ENCODE assay signal across 8 cellular contexts in the genomic region with DNA sequence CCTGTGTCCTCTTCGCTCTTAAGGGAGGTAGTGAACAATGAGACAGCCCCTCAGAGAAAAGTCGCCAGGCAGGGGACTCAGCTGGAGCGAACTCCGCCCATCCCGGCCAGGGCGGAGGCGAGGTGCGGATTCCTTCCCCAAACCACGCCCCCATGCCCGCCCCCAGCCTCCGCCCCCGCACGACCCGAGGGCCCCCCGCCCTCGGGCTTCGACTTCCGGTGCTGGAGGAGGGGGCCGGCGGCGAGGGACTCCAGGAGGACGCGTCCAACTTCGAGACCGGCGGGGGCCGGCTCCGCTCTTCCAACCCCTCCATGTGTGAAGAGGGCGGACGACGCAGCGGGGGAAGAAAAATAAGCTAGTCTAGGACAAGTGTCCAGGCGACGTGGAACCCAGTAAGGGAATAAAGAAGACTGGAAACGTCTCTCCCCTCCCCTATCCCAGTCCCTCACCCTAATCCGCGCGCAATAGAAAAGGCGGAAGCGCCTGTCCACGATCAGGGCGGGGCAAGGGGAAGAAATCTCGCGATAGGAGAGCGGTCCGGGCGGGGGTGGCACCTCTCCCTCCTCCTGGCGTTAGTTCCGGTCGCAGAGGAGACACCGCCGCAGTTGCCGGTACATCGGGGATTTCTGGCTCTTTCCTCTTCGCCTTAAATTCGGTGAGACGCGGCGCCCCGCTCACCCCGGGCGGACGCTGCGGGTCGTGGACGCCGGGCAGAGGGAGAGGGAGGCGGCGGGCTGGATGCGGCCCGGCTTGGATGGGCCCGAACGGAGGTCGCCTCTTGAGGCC. TPM values are rescaled to one million over a fixed set of nuclear protein-coding genes. Genes with fewer than 3 reads are reported as not detected.
DNase-seq lines count a peak whose midpoint lies in the region; TF ChIP-seq lines count a peak whose summit lies in the region.

A gene (plus strand): TSS at position 575 of the 786 bp plus-strand sequence. CDS start 1,308 bp downstream, outside the sequence.

- H3K9ac ChIP-seq in ES-I3 (ENCODE audit: low read depth, low read length), result peak within 1 kb of the TSS; percentile 85
- H3K9ac ChIP-seq in MM.1S (ENCODE audit: low read length), result peak within 1 kb of the TSS; percentile 98
- peak within 1 kb of the TSS; percentile 96 for H3K9ac ChIP-seq in neural cell (ENCODE audit: low read length)

- TF ChIP-seq RAD21 in neural cell (conservative IDR thresholded peaks at IDR 0.05), result peak; percentile 11

- H3K9me3 ChIP-seq in ES-I3 (ENCODE audit: control insufficient read depth, insufficient read depth, low read length) (no peaks in the 10 kb centered on the region), HAP-1 (no peaks in the 10 kb centered on the region), MM.1S (replicated peaks; ENCODE audit: insufficient read depth, low read length) (no peaks in the 10 kb centered on the region), neural cell (ENCODE audit: low read length) (no peaks in the 10 kb centered on the region), stomach (no peaks in the 10 kb centered on the region)

- peak in 2 of 4 donors; percentile 84 to 96 for TF ChIP-seq POLR2A in stomach (IDR thresholded peaks at IDR 0.05)

- H3K9me2 ChIP-seq in MM.1S (replicated peaks; ENCODE audit: insufficient read depth, low read length) (no peaks in the 10 kb centered on the region), neural cell (ENCODE audit: insufficient read depth, low read length) (no peaks in the 10 kb centered on the region)

- H3K36me3 ChIP-seq in ES-I3 (ENCODE audit: insufficient read depth, low read length) (peaks cover 22% of the 10 kb centered on the region), HAP-1 (replicated peaks) (peaks cover 43% of the 10 kb centered on the region), MM.1S (replicated peaks; ENCODE audit: insufficient read depth, low read length) (peaks cover 13% of the 10 kb centered on the region; the same call in 1 of the 2 replicates), neural cell (ENCODE audit: insufficient read depth, low read length) (no peaks in the 10 kb centered on the region), stomach (peaks cover 21 to 34% (median 29%) of the 10 kb centered on the region in 4 donors)

- H3K4me2 ChIP-seq in MM.1S (ENCODE audit: low read depth, low read length) (peak within 1 kb of the TSS; percentile 96), neural cell (ENCODE audit: low read length) (peak within 1 kb of the TSS; percentile 99)

- WGBS in stomach, 5 donors, result 0 to 1% (median 1%) methylated on average over 20 to 74 of the region's 74 CpGs

- DNase-seq in HAP-1 (ENCODE audit: low spot score in 2 of 2) (peak; percentile 97 to 98), MM.1S (peak; percentile 96), SIG-M5 (lab: John Stamatoyannopoulos, UW) (peak; percentile 91), activated gamma-delta T cell (lab: John Stamatoyannopoulos, UW) (peak; percentile 90), fibroblast of the conjunctiva (ENCODE audit: low read depth) (peak; percentile 92), stomach (peak; percentile 96)

- TF ChIP-seq CTCF in MM.1S (IDR thresholded peaks at IDR 0.05; ENCODE audit: low read length), result no peak
- no peak for TF ChIP-seq CTCF in neural cell (IDR thresholded peaks at IDR 0.05; ENCODE audit: poor library complexity, severe bottlenecking)
- TF ChIP-seq CTCF in stomach (IDR thresholded peaks at IDR 0.05), result no peak

- in situ Hi-C loops in HAP-1 (cut with MboI; ENCODE audit: low sequenced_read_pairs), result loop anchor here (10.0 kb wide), 2 partner anchors 97 to 857 kb away; a partner anchor contains a TSS

- intact Hi-C loops in stomach (cut with DNase I; ENCODE audit: low total_unique reads), result loop anchor here (10.0 kb wide), 1 partner anchor 97 kb away; no protein-coding TSS in a partner anchor

- H3K27me3 ChIP-seq in HAP-1 (ENCODE audit: low read depth) (no peaks in the 10 kb centered on the region), MM.1S (replicated peaks; ENCODE audit: insufficient read depth, low read length) (no peaks in the 10 kb centered on the region), neural cell (ENCODE audit: insufficient read depth, low read depth, low read length) (no peaks in the 10 kb centered on the region), stomach (no peaks in the 10 kb centered on the region)

- TF ChIP-seq EP300 in neural cell (conservative IDR thresholded peaks at IDR 0.05; ENCODE audit: poor library complexity, severe bottlenecking) (peak; percentile 53), stomach (IDR thresholded peaks at IDR 0.05) (no peak)

- peaks cover 24% of the 10 kb centered on the region for H3F3A ChIP-seq in MM.1S (ENCODE audit: insufficient read depth, low read length)
- H3F3A ChIP-seq in neural cell (ENCODE audit: insufficient read depth, low read length, poor library complexity, severe bottlenecking), result no peaks in the 10 kb centered on the region

- H3K4me3 ChIP-seq in HAP-1 (peak within 1 kb of the TSS; percentile 92), MM.1S (ENCODE audit: low read length) (peak within 1 kb of the TSS; percentile 96), neural cell (ENCODE audit: low read length) (peak within 1 kb of the TSS; percentile 79), stomach (peak within 1 kb of the TSS; percentile 81 to 100 (median 94))

- H2AFZ ChIP-seq in MM.1S (ENCODE audit: low read length) (peak within 1 kb of the TSS; percentile 82), neural cell (ENCODE audit: low read depth, low read length) (peak within 1 kb of the TSS; percentile 67)

- H3K4me1 ChIP-seq in ES-I3 (ENCODE audit: insufficient read depth, low read length), result no peaks in the 10 kb centered on the region
- H3K4me1 ChIP-seq in HAP-1, result peaks cover 15% of the 10 kb centered on the region
- H3K4me1 ChIP-seq in MM.1S (ENCODE audit: low read length), result peaks cover 25% of the 10 kb centered on the region
- peaks cover 21 to 54% (median 46%) of the 10 kb centered on the region in 4 donors for H3K4me1 ChIP-seq in stomach

- H3K27ac ChIP-seq in MM.1S (ENCODE audit: low read length) (peak within 1 kb of the TSS; percentile 94), neural cell (ENCODE audit: low read length) (peak within 1 kb of the TSS; percentile 98), stomach (peak within 1 kb of the TSS; percentile 99 to 100 (median 99))

- H3K79me2 ChIP-seq in MM.1S (ENCODE audit: low read length), result peaks cover 44% of the 10 kb centered on the region
- peaks cover 34% of the 10 kb centered on the region for H3K79me2 ChIP-seq in neural cell (replicated peaks; ENCODE audit: insufficient read depth, low read length)

- H4K20me1 ChIP-seq in MM.1S (ENCODE audit: insufficient read depth, low read length), result peaks cover 8% of the 10 kb centered on the region; the same call in 1 of the 2 replicates
- H4K20me1 ChIP-seq in neural cell (ENCODE audit: insufficient read depth), result peaks cover 16% of the 10 kb centered on the region

TF ChIP-seq in neural cell, 6 proteins besides CTCF, POLR2A, EP300 and RAD21:
- TF ChIP-seq POLR2AphosphoS5 (IDR thresholded peaks at IDR 0.05), result peak; percentile 94
- TF ChIP-seq, protein P1, sequence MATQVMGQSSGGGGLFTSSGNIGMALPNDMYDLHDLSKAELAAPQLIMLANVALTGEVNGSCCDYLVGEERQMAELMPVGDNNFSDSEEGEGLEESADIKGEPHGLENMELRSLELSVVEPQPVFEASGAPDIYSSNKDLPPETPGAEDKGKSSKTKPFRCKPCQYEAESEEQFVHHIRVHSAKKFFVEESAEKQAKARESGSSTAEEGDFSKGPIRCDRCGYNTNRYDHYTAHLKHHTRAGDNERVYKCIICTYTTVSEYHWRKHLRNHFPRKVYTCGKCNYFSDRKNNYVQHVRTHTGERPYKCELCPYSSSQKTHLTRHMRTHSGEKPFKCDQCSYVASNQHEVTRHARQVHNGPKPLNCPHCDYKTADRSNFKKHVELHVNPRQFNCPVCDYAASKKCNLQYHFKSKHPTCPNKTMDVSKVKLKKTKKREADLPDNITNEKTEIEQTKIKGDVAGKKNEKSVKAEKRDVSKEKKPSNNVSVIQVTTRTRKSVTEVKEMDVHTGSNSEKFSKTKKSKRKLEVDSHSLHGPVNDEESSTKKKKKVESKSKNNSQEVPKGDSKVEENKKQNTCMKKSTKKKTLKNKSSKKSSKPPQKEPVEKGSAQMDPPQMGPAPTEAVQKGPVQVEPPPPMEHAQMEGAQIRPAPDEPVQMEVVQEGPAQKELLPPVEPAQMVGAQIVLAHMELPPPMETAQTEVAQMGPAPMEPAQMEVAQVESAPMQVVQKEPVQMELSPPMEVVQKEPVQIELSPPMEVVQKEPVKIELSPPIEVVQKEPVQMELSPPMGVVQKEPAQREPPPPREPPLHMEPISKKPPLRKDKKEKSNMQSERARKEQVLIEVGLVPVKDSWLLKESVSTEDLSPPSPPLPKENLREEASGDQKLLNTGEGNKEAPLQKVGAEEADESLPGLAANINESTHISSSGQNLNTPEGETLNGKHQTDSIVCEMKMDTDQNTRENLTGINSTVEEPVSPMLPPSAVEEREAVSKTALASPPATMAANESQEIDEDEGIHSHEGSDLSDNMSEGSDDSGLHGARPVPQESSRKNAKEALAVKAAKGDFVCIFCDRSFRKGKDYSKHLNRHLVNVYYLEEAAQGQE (IDR thresholded peaks at IDR 0.05; ENCODE audit: borderline replicate concordance), result peak; percentile 66
- TF ChIP-seq MXI1 (conservative IDR thresholded peaks at IDR 0.05; ENCODE audit: poor library complexity, severe bottlenecking), result peak; percentile 51
- TF ChIP-seq TAF1 (IDR thresholded peaks at IDR 0.05; ENCODE audit: low read depth), result no peak

RNA-seq across cellular contexts. Expression of the gene that starts here (rescaled TPM):
- 291 and 339 TPM in 2 replicates for polyA plus RNA-seq in neural cell
- polyA minus RNA-seq in neural cell, result 793 and 913 TPM in 2 replicates
- total RNA-seq in stomach, result 100 to 1,000 TPM in 4 of 5 donors, 10 to 100 TPM in 1; 32.4 to 530 (median 197) TPM
- polyA plus RNA-seq in stomach, result 10 to 100 TPM; 31.0 to 88.6 (median 84.7) TPM

Comparison
In these comparisons a context has a peak if more than half of its experiments do, and no peak if none do; other contexts are left out.
1. Peak in every context shown above with its lines: DNase-seq, H3K4me3 ChIP-seq and H3K27ac ChIP-seq.